In genomic region chr22:28967163-28967562, GRCh38 we compare ENCODE assay signal across 7 cellular contexts.
"Had no signal": no experiment of that assay in that cellular context is flagged by ENCODE, and none has a peak within 500 bp of the region (broad histone marks: within the 10 kb centered on the region; RNA-seq: fewer than 3 reads in every experiment).

No MANE protein-coding gene starts in this region.

- H2AFZ ChIP-seq: GM23338 had no signal

- H3K4me1 Mint-ChIP-seq: IgD-negative memory B cell had no signal

- H3K4me3 Mint-ChIP-seq: GM23338, H9, IgD-negative memory B cell had no signal

- FAIRE-seq: H1, H54, HTR-8/SVneo had no signal

- DNase-seq: H9, HCEC 1CT had no signal

- H3K27ac Mint-ChIP-seq: GM23338, H9, IgD-negative memory B cell had no signal

- H3K4me3 ChIP-seq: GM23338 had no signal

- H3K4me2 ChIP-seq: GM23338 had no signal

- H3K9me3 Mint-ChIP-seq: GM23338, H9, IgD-negative memory B cell had no signal

- ATAC-seq: GM23338 had no signal
